In the genomic region with DNA sequence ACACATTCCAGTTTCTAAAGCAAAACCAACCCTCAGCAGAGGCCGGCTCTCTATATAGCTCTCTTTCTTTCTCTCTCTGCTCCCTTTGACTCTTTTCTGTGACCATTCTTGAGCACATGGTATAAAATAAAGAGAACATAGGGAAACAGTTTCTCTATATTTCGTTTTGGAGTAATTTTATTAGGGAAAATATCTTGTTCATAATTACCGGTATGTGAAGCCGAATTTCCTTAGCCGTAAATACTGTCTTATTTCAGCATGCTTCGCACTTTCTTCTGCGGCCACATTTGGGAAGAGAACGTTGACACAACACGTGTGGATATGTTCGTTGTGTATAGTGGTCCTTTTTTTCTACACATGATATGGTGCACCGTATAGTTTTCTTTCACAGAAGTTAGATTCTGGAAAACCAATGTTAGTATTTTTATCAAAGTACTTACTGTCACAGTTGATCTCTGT, we compare ENCODE assay signal across 7 cellular contexts. TPM values are rescaled to one million over a fixed set of nuclear protein-coding genes. Genes with fewer than 3 reads are reported as not detected.
DNase-seq lines count a peak whose midpoint lies in the region; ATAC-seq and TF ChIP-seq lines count a peak whose summit lies in the region.

No MANE protein-coding gene starts in this region.

- no peak overlapping the region for H3K18ac ChIP-seq in H9 (ENCODE audit: insufficient read length, low read depth, low read length)

- H3K4me1 Mint-ChIP-seq in H9 (peaks cover 32 to 41% of the 10 kb centered on the region in 2 experiments), WTC11 (peaks cover 37% of the 10 kb centered on the region)
- H3K4me1 Mint-ChIP-seq in stimulated activated naive B cell treated with anti-CD40 and anti-IgM and Interleukin-4, amounts not matched to agents 10 μg/mL and 1 μg/mL and 100 μg/mL, for 72 hours = peaks cover 22 to 38% of the 10 kb centered on the region in 2 donors

- no peaks in the 10 kb centered on the region for H3K79me2 ChIP-seq in H9 (ENCODE audit: insufficient read depth, low read length)

- peaks cover 0 to 3% of the 10 kb centered on the region in 2 experiments; a peak in 2 of 5 replicates for H3K9me3 Mint-ChIP-seq in H9
- H3K9me3 Mint-ChIP-seq in WTC11 = no peaks in the 10 kb centered on the region
- no peaks in the 10 kb centered on the region for H3K9me3 Mint-ChIP-seq in stimulated activated naive B cell treated with anti-CD40 and anti-IgM and Interleukin-4, amounts not matched to agents 10 μg/mL and 1 μg/mL and 100 μg/mL, for 72 hours

- DNase-seq in H9 (no peak), WTC11 (ENCODE audit: low spot score) (no peak), UCSD-AML1 (lab: John Stamatoyannopoulos, UW; ENCODE audit: unreplicated experiment) (no peak), NCI-H146 treated with DMSO at 0.1 percent for 48 hours (lab: John Stamatoyannopoulos, UW; ENCODE audit: unreplicated experiment) (no peak)
- DNase-seq in stimulated activated naive B cell treated with anti-CD40 and anti-IgM and Interleukin-4, amounts not matched to agents 10 μg/mL and 1 μg/mL and 100 μg/mL, for 72 hours = no peak

- no peak overlapping the region for H2AK5ac ChIP-seq in H9 (ENCODE audit: insufficient read length, low read length)

- peak overlapping the region; percentile 40 for H3K4me3 ChIP-seq in iPS-11a (ENCODE audit: low read depth, low read length)

- H2BK120ac ChIP-seq in H9 (ENCODE audit: low read depth, low read length, poor library complexity, severe bottlenecking) = no peak overlapping the region

- H2BK20ac ChIP-seq in H9 (ENCODE audit: low read depth, low read length, poor library complexity, severe bottlenecking) = no peak overlapping the region

- no peak overlapping the region for H4K91ac ChIP-seq in H9 (ENCODE audit: insufficient read length, low read depth, low read length)

- no peak overlapping the region for H3K4ac ChIP-seq in H9 (ENCODE audit: low read depth, low read length)

- H3K27ac Mint-ChIP-seq in H9 (no peak overlapping the region), WTC11 (no peak overlapping the region)
- peak overlapping the region; percentile 90 for H3K27ac Mint-ChIP-seq in stimulated activated naive B cell treated with anti-CD40 and anti-IgM and Interleukin-4, amounts not matched to agents 10 μg/mL and 1 μg/mL and 100 μg/mL, for 72 hours

- H3K36me3 Mint-ChIP-seq in H9 (ENCODE audit: insufficient read depth in 1 of 3, low read depth in 3 of 3) (no peaks in the 10 kb centered on the region), WTC11 (no peaks in the 10 kb centered on the region)
- H3K36me3 Mint-ChIP-seq in stimulated activated naive B cell treated with anti-CD40 and anti-IgM and Interleukin-4, amounts not matched to agents 10 μg/mL and 1 μg/mL and 100 μg/mL, for 72 hours = no peaks in the 10 kb centered on the region

- H3K4me3 Mint-ChIP-seq in H9 = peak overlapping the region; percentile 43 to 81
- H3K4me3 Mint-ChIP-seq in WTC11 = peak overlapping the region; percentile 66
- H3K4me3 Mint-ChIP-seq in stimulated activated naive B cell treated with anti-CD40 and anti-IgM and Interleukin-4, amounts not matched to agents 10 μg/mL and 1 μg/mL and 100 μg/mL, for 72 hours = peak overlapping the region; percentile 85 to 93

- CTCF ChIA-PET in WTC11 (lab: Charles Lee) = no interaction called here

- H3K23ac ChIP-seq in H9 (ENCODE audit: insufficient read length, low read depth, low read length) = no peak overlapping the region

- POLR2A ChIA-PET in WTC11 (lab: Charles Lee) = no interaction called here

- no peak overlapping the region for H3K56ac ChIP-seq in H9 (ENCODE audit: insufficient read length, low read depth, low read length)

- H2AFZ ChIP-seq in H9 (ENCODE audit: low read length) = no peak overlapping the region

- no CpG with 5 or more reads among the region's 11 CpGs for WGBS in H9 (ENCODE audit: extremely low coverage, insufficient read length, low lambda C conversion rate)

- H3K27me3 ChIP-seq in H9 (ENCODE audit: insufficient read depth, low read length) = peaks cover 64% of the 10 kb centered on the region

- H2BK5ac ChIP-seq in H9 (ENCODE audit: insufficient read length, low read length) = no peak overlapping the region

- no peak overlapping the region for H2BK15ac ChIP-seq in H9 (ENCODE audit: low read depth, low read length)

- no peak overlapping the region for H4K5ac ChIP-seq in H9 (ENCODE audit: insufficient read length, low read depth, low read length)

- peaks cover 4% of the 10 kb centered on the region for H3K4me1 ChIP-seq in H9 (ENCODE audit: insufficient read depth, low read length)

- no peak overlapping the region for H2BK12ac ChIP-seq in H9 (ENCODE audit: insufficient read length, low read depth, low read length)

- no peaks in the 10 kb centered on the region for H3K9me3 ChIP-seq in H9 (ENCODE audit: control insufficient read depth, low read depth, low read length)

- no peak overlapping the region for H3K14ac ChIP-seq in H9 (ENCODE audit: insufficient read depth, low read length)

- no peak overlapping the region for H4K8ac ChIP-seq in H9 (replicated peaks; ENCODE audit: insufficient read length, low read depth, low read length)

- no peak overlapping the region for H3T11ph ChIP-seq in H9 (ENCODE audit: low read length)

- H3K27ac ChIP-seq in H9 (ENCODE audit: insufficient read length, low read depth, low read length) = no peak overlapping the region

- peaks cover 18% of the 10 kb centered on the region for H3K23me2 ChIP-seq in H9 (ENCODE audit: insufficient read length, low read depth, low read length, poor library complexity, severe bottlenecking)

- no peak overlapping the region for H3K9ac ChIP-seq in H9 (ENCODE audit: extremely low read depth, insufficient read length, low read length)

- ATAC-seq in WTC11 = no peak
- no peak for ATAC-seq in stimulated activated naive B cell treated with anti-CD40 and anti-IgM and Interleukin-4, amounts not matched to agents 10 μg/mL and 1 μg/mL and 100 μg/mL, for 72 hours (replicated peaks)
- no peak for ATAC-seq in HG03460 (IDR thresholded peaks at IDR 0.05; ENCODE audit: unreplicated experiment)

- H3K27me3 Mint-ChIP-seq in H9 (ENCODE audit: low read depth) (peaks cover 97% of the 10 kb centered on the region), WTC11 (ENCODE audit: low read depth) (peaks cover 96% of the 10 kb centered on the region)
- H3K27me3 Mint-ChIP-seq in stimulated activated naive B cell treated with anti-CD40 and anti-IgM and Interleukin-4, amounts not matched to agents 10 μg/mL and 1 μg/mL and 100 μg/mL, for 72 hours = peaks cover 38 to 55% of the 10 kb centered on the region in 2 donors

- peak overlapping the region; percentile 67 for H3K4me2 ChIP-seq in H9 (ENCODE audit: insufficient read depth, insufficient read length, low read length)

- H4K20me1 ChIP-seq in H9 (ENCODE audit: control insufficient read depth, insufficient read depth, insufficient read length) = no peaks in the 10 kb centered on the region

- H3K79me1 ChIP-seq in H9 (ENCODE audit: insufficient read depth, low read depth, low read length, poor library complexity, severe bottlenecking) = no peaks in the 10 kb centered on the region

- TF ChIP-seq CTCF in H9 (conservative IDR thresholded peaks at IDR 0.05) = no peak
- no peak for TF ChIP-seq CTCF in WTC11 (IDR thresholded peaks at IDR 0.05)

TF ChIP-seq in WTC11, 78 proteins besides CTCF, POLR2A, EP300 and RAD21:
- TF ChIP-seq OVOL2 (CRISPR knock-in tag; IDR thresholded peaks at IDR 0.05; ENCODE audit: borderline replicate concordance) = no peak
- TF ChIP-seq ATF1 (CRISPR knock-in tag; IDR thresholded peaks at IDR 0.05) = no peak
- no peak for TF ChIP-seq NFATC4 (CRISPR knock-in tag; IDR thresholded peaks at IDR 0.05)
- TF ChIP-seq, protein P1, sequence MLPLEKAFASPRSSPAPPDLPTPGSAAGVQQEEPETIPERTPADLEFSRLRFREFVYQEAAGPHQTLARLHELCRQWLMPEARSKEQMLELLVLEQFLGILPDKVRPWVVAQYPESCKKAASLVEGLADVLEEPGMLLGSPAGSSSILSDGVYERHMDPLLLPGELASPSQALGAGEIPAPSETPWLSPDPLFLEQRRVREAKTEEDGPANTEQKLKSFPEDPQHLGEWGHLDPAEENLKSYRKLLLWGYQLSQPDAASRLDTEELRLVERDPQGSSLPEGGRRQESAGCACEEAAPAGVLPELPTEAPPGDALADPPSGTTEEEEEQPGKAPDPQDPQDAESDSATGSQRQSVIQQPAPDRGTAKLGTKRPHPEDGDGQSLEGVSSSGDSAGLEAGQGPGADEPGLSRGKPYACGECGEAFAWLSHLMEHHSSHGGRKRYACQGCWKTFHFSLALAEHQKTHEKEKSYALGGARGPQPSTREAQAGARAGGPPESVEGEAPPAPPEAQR (CRISPR knock-in tag; IDR thresholded peaks at IDR 0.05) = no peak
- no peak for TF ChIP-seq CREM (CRISPR knock-in tag; IDR thresholded peaks at IDR 0.05)

RNA-seq across cellular contexts. Expression of a gene that starts 4.9 kb away (rescaled TPM):
- total RNA-seq in H9 (2021) (2.5 and 3.4 TPM in 2 replicates), WTC11 (2021) (1.2 to 1.6 TPM (median 1.3 TPM) in 3 replicates)
